ENCODE assay signal across 14 cellular contexts in genomic region chr1:221701570-221702186, GRCh38.
"Had no signal": no experiment of that assay in that cellular context is flagged by ENCODE, and none has a peak within 500 bp of the region (broad histone marks: within the 10 kb centered on the region; RNA-seq: fewer than 3 reads in every experiment).

No MANE protein-coding gene starts in this region.

- H3K9me3 ChIP-seq: heart right ventricle, pancreas, tibial artery, uterus had no signal

- H3K4me1 ChIP-seq: uterus had no signal

- H3K36me3 ChIP-seq: brain microvascular endothelial cell, uterus had no signal

- H3K27ac Mint-ChIP-seq: activated naive CD8-positive, alpha-beta T cell treated with anti-CD3 and anti-CD28 coated beads for 36 hours; effector memory CD8-positive, alpha-beta T cell; stimulated activated effector memory CD8-positive, alpha-beta T cell treated with anti-CD3 and anti-CD28 coated beads, Interleukin-12 subunit alpha, Interleukin-12 subunit beta, amount 100 ng/mL, for 72 hours; T-helper 2 cell treated with Interferon-gamma antibody and Interleukin-4, amounts not matched to agents 5 μg/mL and 100 μg/mL, for 36 hours had no signal

- H3K27me3 Mint-ChIP-seq: activated naive CD8-positive, alpha-beta T cell treated with anti-CD3 and anti-CD28 coated beads for 36 hours; effector memory CD8-positive, alpha-beta T cell; naive B cell had no signal

- H3K4me3 ChIP-seq: heart right ventricle, lung, pancreas, tibial artery, uterus had no signal

- H3K4me3 Mint-ChIP-seq: activated naive CD8-positive, alpha-beta T cell treated with anti-CD3 and anti-CD28 coated beads for 36 hours; activated T-helper 1 cell treated with anti-CD3 and anti-CD28 coated beads, Interleukin-12 subunit alpha, Interleukin-12 subunit beta, Interleukin-2, Interleukin-4 antibody, amounts not matched to agents 30 ng/mL and 10 ng/mL and 1 ng/mL, durations not matched to agents 14 hours and 24 hours and 36 hours; effector memory CD8-positive, alpha-beta T cell; naive B cell; stimulated activated effector memory CD8-positive, alpha-beta T cell treated with anti-CD3 and anti-CD28 coated beads, Interleukin-12 subunit alpha, Interleukin-12 subunit beta, amount 100 ng/mL, for 72 hours; T-helper 2 cell treated with Interferon-gamma antibody and Interleukin-4, amounts not matched to agents 5 μg/mL and 100 μg/mL, for 36 hours had no signal

- H3K27ac ChIP-seq: brain microvascular endothelial cell, heart right ventricle, pancreas, tibial artery, uterus had no signal

- H3K27me3 ChIP-seq: brain microvascular endothelial cell, heart right ventricle, pancreas, tibial artery, uterus had no signal

- DNase-seq: activated naive CD8-positive, alpha-beta T cell treated with anti-CD3 and anti-CD28 coated beads for 36 hours; amygdala; brain microvascular endothelial cell; effector memory CD8-positive, alpha-beta T cell; foreskin melanocyte; heart right ventricle; naive B cell; pancreas; tibial artery; uterus had no signal

- H3K9me3 Mint-ChIP-seq: activated naive CD8-positive, alpha-beta T cell treated with anti-CD3 and anti-CD28 coated beads for 36 hours; activated T-helper 1 cell treated with anti-CD3 and anti-CD28 coated beads, Interleukin-12 subunit alpha, Interleukin-12 subunit beta, Interleukin-2, Interleukin-4 antibody, amounts not matched to agents 30 ng/mL and 10 ng/mL and 1 ng/mL, durations not matched to agents 14 hours and 24 hours and 36 hours; effector memory CD8-positive, alpha-beta T cell; naive B cell; stimulated activated effector memory CD8-positive, alpha-beta T cell treated with anti-CD3 and anti-CD28 coated beads, Interleukin-12 subunit alpha, Interleukin-12 subunit beta, amount 100 ng/mL, for 72 hours; T-helper 2 cell treated with Interferon-gamma antibody and Interleukin-4, amounts not matched to agents 5 μg/mL and 100 μg/mL, for 36 hours had no signal
